Comparison of ENCODE assay signal across 10 cellular contexts in genomic region chr3:128076465-128076782, GRCh38. TPM values are rescaled to one million over a fixed set of nuclear protein-coding genes. Genes with fewer than 3 reads are reported as not detected.
DNase-seq lines count a peak whose midpoint lies in the region; ATAC-seq, FAIRE-seq and TF ChIP-seq lines count a peak whose summit lies in the region.
"Had no signal": no experiment of that assay in that cellular context is flagged by ENCODE, and none has a peak within 500 bp of the region (broad histone marks: within the 10 kb centered on the region; RNA-seq: fewer than 3 reads in every experiment).

No MANE protein-coding gene starts in this region.

- H3K36me3 Mint-ChIP-seq in CD14-positive monocyte = peaks cover 31 to 42% of the 10 kb centered on the region in 2 donors
- peaks cover 0 to 2% of the 10 kb centered on the region in 2 donors for H3K36me3 Mint-ChIP-seq in activated T-cell treated with anti-CD3 and anti-CD28 coated beads, Interleukin-2, amount 50 U/mL, for 72 hours (ENCODE audit: insufficient read depth in 2 of 2)

- H2AK5ac ChIP-seq in neuronal stem cell (ENCODE audit: low read depth, low read length) = no peak overlapping the region

- H3K4me1 ChIP-seq in neuronal stem cell (ENCODE audit: control insufficient read depth in 2 of 2, insufficient read depth in 1 of 2, low read depth in 1 of 2, low read length in 2 of 2) = peaks cover 0 to 19% of the 10 kb centered on the region in 2 donors

- H3K4me3 Mint-ChIP-seq in CD14-positive monocyte = peak overlapping the region; percentile 82 to 87
- peak overlapping the region; percentile 67 for H3K4me3 Mint-ChIP-seq in activated T-cell treated with anti-CD3 and anti-CD28 coated beads, Interleukin-2, amount 50 U/mL, for 72 hours

- no peak overlapping the region for H3K27ac ChIP-seq in neuronal stem cell (replicated peaks; ENCODE audit: low read length)

- FAIRE-seq in frontal cortex (lab: Jason Lieb, UNC) = no peak

- peak overlapping the region; percentile 82 for H3K9ac ChIP-seq in neuronal stem cell (ENCODE audit: low read depth, low read length, poor library complexity)

- no peak overlapping the region for H3K4ac ChIP-seq in neuronal stem cell (ENCODE audit: low read length)

- peaks cover 26 to 81% of the 10 kb centered on the region in 2 donors for H3K36me3 ChIP-seq in neuronal stem cell (replicated peaks in 1 of 2; ENCODE audit: control insufficient read depth in 2 of 2, insufficient read depth in 2 of 2, low read length in 2 of 2)

- H3K9me3 ChIP-seq in neuronal stem cell (replicated peaks in 1 of 2; ENCODE audit: control insufficient read depth in 2 of 2, insufficient read depth in 1 of 2, low read depth in 1 of 2, low read length in 2 of 2) = no peaks in the 10 kb centered on the region

- H3K4me3 ChIP-seq in neuronal stem cell (ENCODE audit: low read length in 2 of 2) = peak overlapping the region in 1 of 2 donors; percentile 75

- DNase-seq in CD14-positive monocyte (ENCODE audit: low spot score) (no peak), Right ventricle myocardium superior (no peak), neuronal stem cell (ENCODE audit: low spot score) (no peak), frontal cortex (ENCODE audit: low spot score in 2 of 2) (no peak), NCI-H446 treated with DMSO at 0.1 percent for 48 hours (lab: John Stamatoyannopoulos, UW) (no peak), inferior parietal cortex (ENCODE audit: extremely low spot score) (no peak)
- DNase-seq in activated T-cell treated with anti-CD3 and anti-CD28 coated beads, Interleukin-2, amount 50 U/mL, for 72 hours = no peak
- DNase-seq: DMS 273 treated with DMSO at 0.1 percent for 48 hours, NCI-H1694 treated with DMSO at 0.1 percent for 48 hours had no signal

- H3K4me1 Mint-ChIP-seq in CD14-positive monocyte = peaks cover 37% of the 10 kb centered on the region
- peaks cover 19% of the 10 kb centered on the region for H3K4me1 Mint-ChIP-seq in activated T-cell treated with anti-CD3 and anti-CD28 coated beads, Interleukin-2, amount 50 U/mL, for 72 hours (ENCODE audit: low read depth)

- peaks cover 0 to 2% (median 0%) of the 10 kb centered on the region in 3 donors for H3K27me3 Mint-ChIP-seq in CD14-positive monocyte (ENCODE audit: low read depth in 3 of 3)
- no peaks in the 10 kb centered on the region for H3K27me3 Mint-ChIP-seq in activated T-cell treated with anti-CD3 and anti-CD28 coated beads, Interleukin-2, amount 50 U/mL, for 72 hours (ENCODE audit: low read depth)

- peaks cover 5% of the 10 kb centered on the region for H3K79me1 ChIP-seq in neuronal stem cell (ENCODE audit: low read depth, low read length)

- H3K27ac Mint-ChIP-seq in CD14-positive monocyte = peak overlapping the region; percentile 46 to 90 (median 87)
- no peak overlapping the region for H3K27ac Mint-ChIP-seq in activated T-cell treated with anti-CD3 and anti-CD28 coated beads, Interleukin-2, amount 50 U/mL, for 72 hours

- no peak overlapping the region for H4K91ac ChIP-seq in neuronal stem cell (ENCODE audit: low read depth, low read length, poor library complexity)

- H2BK5ac ChIP-seq in neuronal stem cell (ENCODE audit: low read length) = peak overlapping the region; percentile 43

- no peak overlapping the region for H2BK15ac ChIP-seq in neuronal stem cell (ENCODE audit: low read length)

- H3K4me2 ChIP-seq in neuronal stem cell (ENCODE audit: insufficient read depth, low read length, poor library complexity, severe bottlenecking) = peak overlapping the region; percentile 82

- no CpG with 5 or more reads among the region's 18 CpGs for WGBS in neuronal stem cell (ENCODE audit: extremely low coverage in 2 of 2, insufficient read length in 2 of 2, insufficient replicate concordance in 1 of 2), 2 donors

- no peak overlapping the region for H2AFZ ChIP-seq in neuronal stem cell (ENCODE audit: low read length)

- ATAC-seq in activated T-cell treated with anti-CD3 and anti-CD28 coated beads, Interleukin-2, amount 50 U/mL, for 72 hours (replicated peaks in 1 of 2) = peak; percentile 8 to 17
- ATAC-seq in Right ventricle myocardium superior (ENCODE audit: poor library complexity) = peak; percentile 9
- no peak for ATAC-seq in GM19351 (IDR thresholded peaks at IDR 0.05; ENCODE audit: unreplicated experiment)

- peak overlapping the region; percentile 52 for H3K18ac ChIP-seq in neuronal stem cell (ENCODE audit: low read length)

- intact Hi-C loops in CD14-positive monocyte (cut with micrococcal nuclease) = loop anchor here (5.0 to 10.0 kb wide), 7 partner anchors 46 to 731 kb away; partner anchors contain the start of genes RUVBL1 (in 2 of the 2) and ABTB1 (in 1 of the 2)
- intact Hi-C loops in Right ventricle myocardium superior (cut with DNase I) = loop anchor here (10.0 kb wide), 2 partner anchors 58 to 418 kb away; partner anchors contain the start of gene GATA2

- H2BK120ac ChIP-seq in neuronal stem cell (ENCODE audit: low read depth, low read length) = no peak overlapping the region

- no peaks in the 10 kb centered on the region for H3K9me3 Mint-ChIP-seq in CD14-positive monocyte
- H3K9me3 Mint-ChIP-seq in activated T-cell treated with anti-CD3 and anti-CD28 coated beads, Interleukin-2, amount 50 U/mL, for 72 hours = no peaks in the 10 kb centered on the region

- peak overlapping the region; percentile 40 for H3K14ac ChIP-seq in neuronal stem cell (ENCODE audit: low read length)

- no peak overlapping the region for H4K8ac ChIP-seq in neuronal stem cell (ENCODE audit: low read depth, low read length)

- H3K23ac ChIP-seq in neuronal stem cell (ENCODE audit: low read depth, low read length, poor library complexity) = peak overlapping the region; percentile 74

- H2BK12ac ChIP-seq in neuronal stem cell (ENCODE audit: low read length) = peak overlapping the region; percentile 43

- no peak for TF ChIP-seq CTCF in CD14-positive monocyte (IDR thresholded peaks at IDR 0.05)

- peaks cover 0 to 16% (median 0%) of the 10 kb centered on the region in 3 experiments for H3K27me3 ChIP-seq in neuronal stem cell (ENCODE audit: control insufficient read depth in 3 of 3, insufficient read depth in 3 of 3, low read depth in 1 of 3, low read length in 3 of 3)

RNA-seq across cellular contexts. Expression of gene SEC61A1, which starts 24.2 kb away (rescaled TPM):
- polyA plus RNA-seq in CD14-positive monocyte = 100 to 1,000 TPM; 114 to 136 TPM
- 100 to 1,000 TPM; 152 to 188 TPM for total RNA-seq in activated T-cell treated with anti-CD3 and anti-CD28 coated beads, Interleukin-2, amount 50 U/mL, for 72 hours
- total RNA-seq in Right ventricle myocardium superior (54.7 TPM), frontal cortex (73.0 TPM)
- 61.5 TPM for polyA plus RNA-seq in neuronal stem cell (2013, experiment 1 of 2)
- polyA plus RNA-seq in neuronal stem cell (2013, experiment 2 of 2) = 64.0 TPM

RNA-seq across cellular contexts. Expression of gene RUVBL1, which starts 47.2 kb away (rescaled TPM):
- 10 to 100 TPM; 14.4 to 16.2 TPM for polyA plus RNA-seq in CD14-positive monocyte
- total RNA-seq in activated T-cell treated with anti-CD3 and anti-CD28 coated beads, Interleukin-2, amount 50 U/mL, for 72 hours = 10 to 100 TPM; 39.7 to 50.4 TPM
- 21.0 TPM for total RNA-seq in Right ventricle myocardium superior
- polyA plus RNA-seq in neuronal stem cell (2013, experiment 1 of 2) = 62.1 TPM
- 61.3 TPM for polyA plus RNA-seq in neuronal stem cell (2013, experiment 2 of 2)
- total RNA-seq in frontal cortex = 61.1 TPM
